Comparison of ENCODE assay signal across 8 cellular contexts in genomic region chr14:23559010-23559920, GRCh38. TPM values are rescaled to one million over a fixed set of nuclear protein-coding genes. Genes with fewer than 3 reads are reported as not detected.
DNase-seq lines count a peak whose midpoint lies in the region; ATAC-seq, FAIRE-seq and TF ChIP-seq lines count a peak whose summit lies in the region.

No MANE protein-coding gene starts in this region.

- peak; percentile 23 to 78 (median 71) for DNase-seq in CD8-positive, alpha-beta T cell
- DNase-seq in HuH-7.5 (ENCODE audit: low spot score) = peak; percentile 69
- DNase-seq in astrocyte of the cerebellum (ENCODE audit: low read depth) = no peak
- no peak for DNase-seq in keratinocyte (ENCODE audit: low read depth, low spot score)
- DNase-seq in stimulated activated CD4-positive, alpha-beta T cell treated with anti-CD3 and anti-CD28 coated beads, TNF-alpha, amount 100 ng/mL, for 48 hours (ENCODE audit: low read depth in 3 of 3) = peak; percentile 37 to 67 (median 56)

- dilution Hi-C loops in keratinocyte (cut with MboI; ENCODE audit: extremely low pct_ligation_motif_present, low sequenced_read_pairs) = no loop called here

- no peak for FAIRE-seq in keratinocyte (lab: Jason Lieb, UNC)

- H3K79me2 ChIP-seq in keratinocyte (ENCODE audit: control insufficient read depth, insufficient read depth, low read length) = peaks cover 12% of the 10 kb centered on the region

- H3K4me3 Mint-ChIP-seq in CD8-positive, alpha-beta T cell = no peak overlapping the region
- peak overlapping the region; percentile 5 for H3K4me3 Mint-ChIP-seq in T-helper 1 cell treated with Interleukin-12 subunit alpha and Interleukin-12 subunit beta and Interleukin-4 antibody, amounts not matched to agents 30 μg/mL and 1 μg/mL, for 36 hours

- CTCF ChIA-PET in CD8-positive, alpha-beta T cell (lab: Charles Lee) = interaction anchor here (0.7 to 12.9 kb wide), 20 partner anchors 10 to 233 kb away, joined by 3 to 279 read pairs (median 4); no protein-coding TSS in a partner anchor

- H3K36me3 Mint-ChIP-seq in CD8-positive, alpha-beta T cell = peaks cover 51% of the 10 kb centered on the region
- H3K36me3 Mint-ChIP-seq in T-helper 1 cell treated with Interleukin-12 subunit alpha and Interleukin-12 subunit beta and Interleukin-4 antibody, amounts not matched to agents 30 μg/mL and 1 μg/mL, for 36 hours (ENCODE audit: low read depth) = peaks cover 30% of the 10 kb centered on the region

- H3K27me3 ChIP-seq in CD8-positive, alpha-beta T cell (ENCODE audit: insufficient read depth, low read length) = no peaks in the 10 kb centered on the region
- H3K27me3 ChIP-seq in keratinocyte (ENCODE audit: control insufficient read depth, extremely low read depth, insufficient read depth, low read length) = no peaks in the 10 kb centered on the region

- in situ Hi-C loops in astrocyte of the cerebellum (cut with HindIII; ENCODE audit: low sequenced_read_pairs) = no loop called here

- H3K9ac ChIP-seq in keratinocyte (ENCODE audit: control insufficient read depth, extremely low read depth, insufficient read depth, low read length) = no peak overlapping the region

- H3K9me3 Mint-ChIP-seq in CD8-positive, alpha-beta T cell = no peaks in the 10 kb centered on the region
- no peaks in the 10 kb centered on the region for H3K9me3 Mint-ChIP-seq in T-helper 1 cell treated with Interleukin-12 subunit alpha and Interleukin-12 subunit beta and Interleukin-4 antibody, amounts not matched to agents 30 μg/mL and 1 μg/mL, for 36 hours

- H3K4me1 Mint-ChIP-seq in CD8-positive, alpha-beta T cell (ENCODE audit: low read depth) = peaks cover 29% of the 10 kb centered on the region
- peaks cover 27% of the 10 kb centered on the region for H3K4me1 Mint-ChIP-seq in T-helper 1 cell treated with Interleukin-12 subunit alpha and Interleukin-12 subunit beta and Interleukin-4 antibody, amounts not matched to agents 30 μg/mL and 1 μg/mL, for 36 hours (ENCODE audit: low read depth)

- peak; percentile 81 for TF ChIP-seq CTCF in CD8-positive, alpha-beta T cell (IDR thresholded peaks at IDR 0.05)
- TF ChIP-seq CTCF in astrocyte of the cerebellum (IDR thresholded peaks at IDR 0.05; ENCODE audit: low read depth, low read length, missing control alignments) (peak; percentile 96), keratinocyte (optimal IDR thresholded peaks at IDR 0.05 in 1 of 3, IDR thresholded peaks at IDR 0.05 in 1 of 3, conservative IDR thresholded peaks at IDR 0.05 in 1 of 3; ENCODE audit: extremely low read depth in 1 of 3, insufficient read depth in 2 of 3, low read length in 3 of 3) (peak; percentile 78 to 97 (median 94))

- no peak overlapping the region for H3K27ac ChIP-seq in CD8-positive, alpha-beta T cell (ENCODE audit: low read depth, low read length)
- no peak overlapping the region for H3K27ac ChIP-seq in keratinocyte (ENCODE audit: control insufficient read depth, insufficient read depth, low read length)

- peaks cover 41% of the 10 kb centered on the region for H3K36me3 ChIP-seq in CD8-positive, alpha-beta T cell (ENCODE audit: insufficient read depth, low read length)
- peaks cover 36 to 44% of the 10 kb centered on the region in 2 experiments for H3K36me3 ChIP-seq in keratinocyte (ENCODE audit: control insufficient read depth in 2 of 2, extremely low read depth in 1 of 2, insufficient read depth in 2 of 2, low read length in 2 of 2)

- H3K9me1 ChIP-seq in keratinocyte (ENCODE audit: control insufficient read depth, extremely low read depth, insufficient read depth, low read length) = no peaks in the 10 kb centered on the region

- no peak overlapping the region for H3K4me2 ChIP-seq in keratinocyte (ENCODE audit: control insufficient read depth, extremely low read depth, insufficient read depth, low read depth, low read length)

- H3K27me3 Mint-ChIP-seq in CD8-positive, alpha-beta T cell (ENCODE audit: low read depth) = no peaks in the 10 kb centered on the region
- no peaks in the 10 kb centered on the region for H3K27me3 Mint-ChIP-seq in T-helper 1 cell treated with Interleukin-12 subunit alpha and Interleukin-12 subunit beta and Interleukin-4 antibody, amounts not matched to agents 30 μg/mL and 1 μg/mL, for 36 hours (ENCODE audit: low read depth)

- ATAC-seq in CD8-positive, alpha-beta T cell = no peak
- no peak for ATAC-seq in GM21526 (IDR thresholded peaks at IDR 0.05; ENCODE audit: low FRiP score, unreplicated experiment)
- ATAC-seq in HG02885 (IDR thresholded peaks at IDR 0.05; ENCODE audit: poor library complexity, unreplicated experiment) = no peak

- peaks cover 17% of the 10 kb centered on the region for H3K4me1 ChIP-seq in CD8-positive, alpha-beta T cell (ENCODE audit: insufficient read depth, low read length)
- H3K4me1 ChIP-seq in keratinocyte (ENCODE audit: control insufficient read depth, extremely low read depth, insufficient read depth, low read length) = peaks cover 11% of the 10 kb centered on the region

- H3K4me3 ChIP-seq in CD8-positive, alpha-beta T cell (ENCODE audit: low read depth, low read length) = no peak overlapping the region
- H3K4me3 ChIP-seq in astrocyte of the cerebellum (ENCODE audit: low read depth, low read length) (no peak overlapping the region), keratinocyte (ENCODE audit: control insufficient read depth in 2 of 3, extremely low read depth in 1 of 3, insufficient read depth in 2 of 3, low read depth in 1 of 3, low read length in 3 of 3) (no peak overlapping the region)

- H3K27ac Mint-ChIP-seq in CD8-positive, alpha-beta T cell = no peak overlapping the region
- H3K27ac Mint-ChIP-seq in T-helper 1 cell treated with Interleukin-12 subunit alpha and Interleukin-12 subunit beta and Interleukin-4 antibody, amounts not matched to agents 30 μg/mL and 1 μg/mL, for 36 hours = no peak overlapping the region

- POLR2A ChIA-PET in CD8-positive, alpha-beta T cell (lab: Charles Lee) = interaction anchor here (0.6 to 1.3 kb wide), 2 partner anchors 47 to 82 kb away, joined by 3 to 5 read pairs; no protein-coding TSS in a partner anchor

- H3K9me3 ChIP-seq in CD8-positive, alpha-beta T cell (ENCODE audit: low read length) = no peaks in the 10 kb centered on the region
- H3K9me3 ChIP-seq in keratinocyte (ENCODE audit: control insufficient read depth, low read depth, low read length) = no peaks in the 10 kb centered on the region

- intact Hi-C loops in CD8-positive, alpha-beta T cell (cut with DNase I, micrococcal nuclease) = loop anchor here (1.0 to 10.0 kb wide), 7 partner anchors 20 to 876 kb away; partner anchors contain the start of genes ACIN1 (in 1 of the 2), C14orf119 (in 1 of the 2) and RABGGTA (in 1 of the 2)

- H2AFZ ChIP-seq in keratinocyte (ENCODE audit: control insufficient read depth, low read length) = no peak overlapping the region

- H4K20me1 ChIP-seq in keratinocyte (ENCODE audit: control insufficient read depth, extremely low read depth, insufficient read depth, low read length) = peaks cover 9% of the 10 kb centered on the region

RNA-seq across cellular contexts. Expression of gene THTPA, which starts 3.2 kb away (rescaled TPM):
- total RNA-seq in CD8-positive, alpha-beta T cell = 10 to 100 TPM; 10.7 to 12.4 TPM
- polyA plus RNA-seq in keratinocyte = 3.2 to 4.3 TPM (median 4.3 TPM) in 3 replicates
- 1.3 TPM for polyA plus RNA-seq in keratinocyte (2011; ENCODE audit: low read depth)
- polyA plus RNA-seq in keratinocyte (2011; cell fraction: cytosol; rRNA removed) = 4.4 and 4.7 TPM in 2 replicates
- polyA plus RNA-seq in keratinocyte (2011; cell fraction: nucleus; rRNA removed) = 6.9 and 7.8 TPM in 2 replicates
- 2.1 and 5.6 TPM in 2 replicates for polyA plus RNA-seq in keratinocyte (2012; ENCODE audit: low replicate concordance)
- 3.6 to 5.8 TPM (median 4.5 TPM) in 3 replicates for polyA minus RNA-seq in keratinocyte
- 3.5 TPM for polyA minus RNA-seq in keratinocyte (2011; cell fraction: cytosol; rRNA and poly(A)+ RNA removed)
- polyA minus RNA-seq in keratinocyte (2011; cell fraction: nucleus; rRNA and poly(A)+ RNA removed) = 2.7 and 2.9 TPM in 2 replicates

RNA-seq across cellular contexts. Expression of gene ZFHX2, which starts 7.7 kb away (rescaled TPM):
- total RNA-seq in CD8-positive, alpha-beta T cell = under 1 TPM; 0.24 to 0.25 TPM
- polyA plus RNA-seq in keratinocyte = 0.08 to 0.22 TPM (median 0.18 TPM) in 3 replicates
- polyA plus RNA-seq in keratinocyte (2011; ENCODE audit: low read depth) = 0.44 TPM
- 0.13 and 0.17 TPM in 2 replicates for polyA plus RNA-seq in keratinocyte (2011; cell fraction: cytosol; rRNA removed)
- 0.56 and 0.84 TPM in 2 replicates for polyA plus RNA-seq in keratinocyte (2011; cell fraction: nucleus; rRNA removed)
- 0.28 and 0.66 TPM in 2 replicates for polyA plus RNA-seq in keratinocyte (2012; ENCODE audit: low replicate concordance)
- polyA minus RNA-seq in keratinocyte = 0.19 to 1.9 TPM (median 0.26 TPM) in 3 replicates
- 0.19 TPM for polyA minus RNA-seq in keratinocyte (2011; cell fraction: cytosol; rRNA and poly(A)+ RNA removed)
- 0.70 and 1.1 TPM in 2 replicates for polyA minus RNA-seq in keratinocyte (2011; cell fraction: nucleus; rRNA and poly(A)+ RNA removed)

RNA-seq across cellular contexts. Expression of gene AP1G2, which starts 8.3 kb away (rescaled TPM):
- 100 to 1,000 TPM; 153 to 160 TPM for total RNA-seq in CD8-positive, alpha-beta T cell
- polyA plus RNA-seq in keratinocyte = 119 to 230 TPM (median 128 TPM) in 3 replicates
- 32.3 TPM for polyA plus RNA-seq in keratinocyte (2011; ENCODE audit: low read depth)
- polyA plus RNA-seq in keratinocyte (2011; cell fraction: cytosol; rRNA removed) = 70.8 and 77.1 TPM in 2 replicates
- 905 and 1,158 TPM in 2 replicates for polyA plus RNA-seq in keratinocyte (2011; cell fraction: nucleus; rRNA removed)
- polyA plus RNA-seq in keratinocyte (2012; ENCODE audit: low replicate concordance) = 74.0 and 125 TPM in 2 replicates
- 177 to 204 TPM (median 203 TPM) in 3 replicates for polyA minus RNA-seq in keratinocyte
- polyA minus RNA-seq in keratinocyte (2011; cell fraction: cytosol; rRNA and poly(A)+ RNA removed) = 78.5 TPM
- polyA minus RNA-seq in keratinocyte (2011; cell fraction: nucleus; rRNA and poly(A)+ RNA removed) = 123 and 164 TPM in 2 replicates

RNA-seq across cellular contexts. Expression of gene JPH4, which starts 19.3 kb away (rescaled TPM):
- total RNA-seq in CD8-positive, alpha-beta T cell = not detected
- polyA plus RNA-seq in keratinocyte = 0.01 to 0.04 TPM (median 0.03 TPM) in 3 replicates
- not detected for polyA plus RNA-seq in keratinocyte (2011; ENCODE audit: low read depth)
- 0.02 and 0.05 TPM in 2 replicates for polyA plus RNA-seq in keratinocyte (2011; cell fraction: cytosol; rRNA removed)
- polyA plus RNA-seq in keratinocyte (2011; cell fraction: nucleus; rRNA removed) = 0.05 TPM in 1 of 2 replicates, not detected in the other
- polyA plus RNA-seq in keratinocyte (2012; ENCODE audit: low replicate concordance) = 0.38 TPM in 1 of 2 replicates, not detected in the other
- polyA minus RNA-seq in keratinocyte = 0.07 TPM in 1 of 3 replicates, not detected in the others
- not detected for polyA minus RNA-seq in keratinocyte (2011; cell fraction: cytosol; rRNA and poly(A)+ RNA removed)
- polyA minus RNA-seq in keratinocyte (2011; cell fraction: nucleus; rRNA and poly(A)+ RNA removed) = not detected in 2 replicates

Comparison
In these comparisons a context has a peak if more than half of its experiments do, and no peak if none do; other contexts are left out.
1. DNase-seq: peak in CD8-positive, alpha-beta T cell (7 of 7), HuH-7.5 (single experiment) and stimulated activated CD4-positive, alpha-beta T cell treated with anti-CD3 and anti-CD28 coated beads, TNF-alpha, amount 100 ng/mL, for 48 hours (3 of 3); none in astrocyte of the cerebellum (single experiment) and keratinocyte (single experiment).
2. Peak in every context shown above with its lines, with median percentiles within 50 percentile points of each other: CTCF ChIP-seq.